16 cellular contexts compared by ENCODE assay signal in the genomic region with DNA sequence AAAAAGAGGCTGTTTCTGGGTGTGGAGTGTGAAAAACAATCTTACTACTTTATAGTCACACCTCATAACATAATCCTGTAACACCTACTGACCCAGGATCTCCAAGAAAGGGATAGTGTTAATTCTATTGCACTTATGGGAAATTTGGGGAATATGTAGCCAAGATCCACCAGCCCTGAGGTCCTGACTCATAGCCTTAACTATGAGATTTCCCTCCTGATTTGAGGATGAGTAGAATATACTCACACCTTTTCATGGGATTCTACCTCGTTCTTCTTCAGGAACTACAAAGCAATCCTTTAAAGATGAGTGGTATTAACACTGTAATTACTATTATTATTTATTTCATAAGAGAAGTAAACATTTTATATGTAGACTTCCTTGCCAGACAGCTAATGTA.
DNase-seq lines count a peak whose midpoint lies in the region; ATAC-seq and TF ChIP-seq lines count a peak whose summit lies in the region.
"Had no signal": no experiment of that assay in that cellular context is flagged by ENCODE, and none has a peak within 500 bp of the region (broad histone marks: within the 10 kb centered on the region; RNA-seq: fewer than 3 reads in every experiment).

No MANE protein-coding gene starts in this region.

- H3K9ac ChIP-seq in GM23248 (no peak overlapping the region), endodermal cell (ENCODE audit: extremely low read depth, low read length, poor library complexity, severe bottlenecking) (no peak overlapping the region), mesendoderm (ENCODE audit: low read length) (no peak overlapping the region)

- intact Hi-C loops in PC-9 (cut with micrococcal nuclease; ENCODE audit: unreplicated experiment), result loop anchor here (1.0 to 5.0 kb wide), 5 partner anchors 8 to 619 kb away; partner anchors contain the start of gene SEC62

- H3K23ac ChIP-seq in mesendoderm (ENCODE audit: low read length), result no peak overlapping the region

- H3K36me3 ChIP-seq in GM23248 (ENCODE audit: low read depth) (no peaks in the 10 kb centered on the region), PC-9 (ENCODE audit: low read depth) (no peaks in the 10 kb centered on the region), endodermal cell (ENCODE audit: control insufficient read depth, insufficient read depth, low read length) (no peaks in the 10 kb centered on the region), mesendoderm (ENCODE audit: control insufficient read depth, insufficient read depth, low read length) (no peaks in the 10 kb centered on the region)
- H3K36me3 ChIP-seq: BE2C had no signal

- ATAC-seq in HG03139 (IDR thresholded peaks at IDR 0.05; ENCODE audit: unreplicated experiment), result no peak
- ATAC-seq: HCT116 had no signal

- H2AFZ ChIP-seq in GM23248, result no peak overlapping the region
- no peak overlapping the region for H2AFZ ChIP-seq in PC-9

- peaks cover 25% of the 10 kb centered on the region for H3K4me1 ChIP-seq in GM23248 (ENCODE audit: insufficient read depth)
- peaks cover 57% of the 10 kb centered on the region for H3K4me1 ChIP-seq in PC-9 (replicated peaks; ENCODE audit: insufficient read depth)
- H3K4me1 ChIP-seq in endodermal cell (ENCODE audit: control insufficient read depth, insufficient read depth, low read length), result peaks cover 4% of the 10 kb centered on the region
- peaks cover 15% of the 10 kb centered on the region for H3K4me1 ChIP-seq in mesendoderm (ENCODE audit: control insufficient read depth, low read depth, low read length)

- BruUV-seq in PC-9 (replicated peaks; lab: Mats Ljungman, UMichigan), result TSS peak; percentile 48

- H3K4me3 Mint-ChIP-seq in endodermal cell, result no peak overlapping the region
- H3K4me3 Mint-ChIP-seq: CD4-positive, alpha-beta memory T cell had no signal

- WGBS in GM23248 (ENCODE audit: low coverage in 1 of 2, low lambda C conversion rate in 2 of 2, missing lambda C conversion rate in 2 of 2), 2 experiments, result 19% methylated on average over 1 of the region's 1 CpG
- WGBS in endodermal cell (ENCODE audit: insufficient coverage in 1 of 2, insufficient read length in 1 of 2), 2 experiments, result no CpG with 5 or more reads among the region's 1 CpG
- WGBS in mesendoderm (ENCODE audit: extremely low coverage, insufficient coverage, low lambda C conversion rate), result no CpG with 5 or more reads among the region's 1 CpG

- POLR2A ChIA-PET in PC-9 (lab: Charles Lee; ENCODE audit: unreplicated experiment), result no interaction called here

- no peak overlapping the region for H4K5ac ChIP-seq in mesendoderm (ENCODE audit: low read length)

- H3K79me2 ChIP-seq in GM23248 (ENCODE audit: insufficient read depth) (no peaks in the 10 kb centered on the region), PC-9 (ENCODE audit: low read depth) (0 out of 2 replicates have a peak, but pooled peaks cover 4% of the 10 kb centered on the region), mesendoderm (ENCODE audit: control insufficient read depth, insufficient read depth, low read length) (no peaks in the 10 kb centered on the region)

- H3K27ac ChIP-seq in GM23248 (no peak overlapping the region), PC-9 (peak overlapping the region; percentile 95), endodermal cell (ENCODE audit: low read depth, low read length) (peak overlapping the region; percentile 36), mesendoderm (ENCODE audit: low read depth, low read length) (no peak overlapping the region)
- H3K27ac ChIP-seq: C4-2B, HL-60 had no signal

- H3K27me3 ChIP-seq in GM23248 (replicated peaks; ENCODE audit: insufficient read depth), result peaks cover 9% of the 10 kb centered on the region; the same call in 1 of the 2 replicates
- H3K27me3 ChIP-seq in PC-9 (ENCODE audit: insufficient read depth, low read depth), result no peaks in the 10 kb centered on the region
- H3K27me3 ChIP-seq in endodermal cell (ENCODE audit: control insufficient read depth, insufficient read depth, low read length, poor library complexity, severe bottlenecking), result no peaks in the 10 kb centered on the region
- no peaks in the 10 kb centered on the region for H3K27me3 ChIP-seq in mesendoderm (ENCODE audit: insufficient read depth, low read length, poor library complexity)
- H3K27me3 ChIP-seq: BE2C had no signal

- H3F3A ChIP-seq in GM23248 (ENCODE audit: insufficient read depth), result no peaks in the 10 kb centered on the region
- peaks cover 31% of the 10 kb centered on the region; the same call in 1 of the 2 replicates for H3F3A ChIP-seq in PC-9 (ENCODE audit: insufficient read depth, low read depth)

- peaks cover 56% of the 10 kb centered on the region for H3K4me1 Mint-ChIP-seq in endodermal cell
- H3K4me1 Mint-ChIP-seq: CD4-positive, alpha-beta memory T cell had no signal

- no peak overlapping the region for H2AK5ac ChIP-seq in mesendoderm (ENCODE audit: low read length)

- no peak overlapping the region for H2BK120ac ChIP-seq in mesendoderm (ENCODE audit: low read depth, low read length)

- no peak overlapping the region for H2BK5ac ChIP-seq in mesendoderm (ENCODE audit: low read length)

- DNase-seq in GM23248, result peak; percentile 23
- DNase-seq in PC-9, result no peak
- DNase-seq in endodermal cell, result no peak
- DNase-seq in mesendoderm, result peak; percentile 27
- no peak for DNase-seq in retina
- DNase-seq in AG20443 (ENCODE audit: low spot score), result no peak
- DNase-seq: BE2C; CD4-positive, alpha-beta memory T cell; DMS153; DMS79 treated with DMSO at 0.1 percent for 48 hours; EL; GDM1 had no signal

- H3K9me2 ChIP-seq in GM23248 (ENCODE audit: insufficient read depth), result no peaks in the 10 kb centered on the region
- H3K9me2 ChIP-seq in PC-9 (ENCODE audit: insufficient read depth), result 0 out of 2 replicates have a peak, but pooled peaks cover 3% of the 10 kb centered on the region

- H3K18ac ChIP-seq in mesendoderm (ENCODE audit: low read length), result no peak overlapping the region

- H2BK15ac ChIP-seq in mesendoderm (replicated peaks; ENCODE audit: low read depth), result no peak overlapping the region

- H3K9me3 Mint-ChIP-seq in endodermal cell, result no peaks in the 10 kb centered on the region

- CTCF ChIA-PET in PC-9 (lab: Charles Lee), result no interaction called here

- no peak overlapping the region for H3K4ac ChIP-seq in mesendoderm (ENCODE audit: low read depth, low read length)

- no peak overlapping the region for H3K27ac Mint-ChIP-seq in endodermal cell
- H3K27ac Mint-ChIP-seq: CD4-positive, alpha-beta memory T cell had no signal

- no peak overlapping the region for H4K8ac ChIP-seq in mesendoderm (ENCODE audit: low read depth, low read length)

- peaks cover 9% of the 10 kb centered on the region for H3K27me3 Mint-ChIP-seq in endodermal cell (ENCODE audit: insufficient read depth)

- H3K79me1 ChIP-seq in mesendoderm (ENCODE audit: low read length), result no peaks in the 10 kb centered on the region

- in situ Hi-C loops in GM23248 (cut with MboI), result no loop called here

- H3K9me3 ChIP-seq in GM23248 (ENCODE audit: low read depth) (no peaks in the 10 kb centered on the region), PC-9 (ENCODE audit: insufficient read depth, low read depth) (peaks cover 7% of the 10 kb centered on the region; the same call in 1 of the 2 replicates), endodermal cell (ENCODE audit: control insufficient read depth, low read length) (no peaks in the 10 kb centered on the region)
- H3K9me3 ChIP-seq: BE2C had no signal

- H3K4me2 ChIP-seq in GM23248 (ENCODE audit: unreplicated experiment) (no peak overlapping the region), PC-9 (peak overlapping the region; percentile 74; the same call in 1 of the 2 replicates), mesendoderm (ENCODE audit: low read length) (no peak overlapping the region)

- H3K36me3 Mint-ChIP-seq in endodermal cell (ENCODE audit: low read depth), result no peaks in the 10 kb centered on the region
- H3K36me3 Mint-ChIP-seq: CD4-positive, alpha-beta memory T cell had no signal

- no peak overlapping the region for H3K56ac ChIP-seq in mesendoderm (ENCODE audit: low read length)

- H4K20me1 ChIP-seq in GM23248 (ENCODE audit: insufficient read depth) (no peaks in the 10 kb centered on the region), PC-9 (ENCODE audit: insufficient read depth) (no peaks in the 10 kb centered on the region)

- no peak overlapping the region for H3K4me3 ChIP-seq in GM23248
- no peak overlapping the region for H3K4me3 ChIP-seq in PC-9
- H3K4me3 ChIP-seq in endodermal cell (ENCODE audit: low read length), result no peak overlapping the region
- no peak overlapping the region for H3K4me3 ChIP-seq in mesendoderm (ENCODE audit: low read length)

- no peak for TF ChIP-seq CTCF in PC-9 (conservative IDR thresholded peaks at IDR 0.05)
- TF ChIP-seq CTCF in endodermal cell (conservative IDR thresholded peaks at IDR 0.05), result no peak

Comparison
In these comparisons a context has a peak if more than half of its experiments do, and no peak if none do; other contexts are left out.
1. DNase-seq: peak in GM23248 (single experiment) and mesendoderm (single experiment); none in PC-9 (0 of 2), endodermal cell (single experiment), retina (single experiment) and AG20443 (single experiment).
2. H3K27ac ChIP-seq: peak in PC-9 (single experiment) and endodermal cell (single experiment); none in GM23248 (single experiment) and mesendoderm (single experiment).